In the genomic region with DNA sequence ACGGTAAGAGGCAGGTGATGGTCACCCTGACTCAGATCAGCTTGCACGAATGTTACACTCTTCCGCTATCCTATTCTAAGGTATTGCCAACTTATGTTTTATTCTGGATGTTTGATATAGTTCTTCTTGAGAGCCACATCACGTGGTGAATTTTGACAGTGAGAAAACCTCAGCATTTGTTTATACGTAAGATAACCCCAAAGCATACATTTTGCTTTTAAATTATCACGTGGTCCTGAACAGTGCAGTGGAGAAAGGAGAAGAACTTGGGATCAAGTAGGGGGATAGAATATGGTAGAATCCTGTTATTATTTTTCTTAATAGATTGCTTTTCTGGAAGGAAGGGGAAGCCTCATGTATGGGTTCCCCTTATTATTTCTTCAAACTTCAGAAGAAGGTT, we compare ENCODE assay signal across 23 cellular contexts. TPM values are rescaled to one million over a fixed set of nuclear protein-coding genes. Genes with fewer than 3 reads are reported as not detected.
DNase-seq lines count a peak whose midpoint lies in the region; ATAC-seq, FAIRE-seq and TF ChIP-seq lines count a peak whose summit lies in the region.
"Had no signal": no experiment of that assay in that cellular context is flagged by ENCODE, and none has a peak within 500 bp of the region (broad histone marks: within the 10 kb centered on the region; RNA-seq: fewer than 3 reads in every experiment).

No MANE protein-coding gene starts in this region.

- CTCF ChIA-PET in activated naive CD4-positive, alpha-beta T cell treated with anti-CD3 and anti-CD28 coated beads for 36 hours (lab: Charles Lee), result interaction anchor here (0.8 to 1.2 kb wide), 2 partner anchors 12 to 27 kb away, joined by 3 to 4 read pairs; no protein-coding TSS in a partner anchor
- CTCF ChIA-PET in T-cell (lab: Charles Lee), result interaction anchor here (0.5 to 1.4 kb wide), 6 partner anchors 12 to 493 kb away, joined by 3 to 5 read pairs (median 3); no protein-coding TSS in a partner anchor

- intact Hi-C loops in activated naive CD4-positive, alpha-beta T cell treated with anti-CD3 and anti-CD28 coated beads for 36 hours (cut with micrococcal nuclease), result loop anchor here (2.0 kb wide), 1 partner anchor 15 kb away; no protein-coding TSS in a partner anchor

- no peaks in the 10 kb centered on the region for H3K27me3 Mint-ChIP-seq in activated naive CD4-positive, alpha-beta T cell treated with anti-CD3 and anti-CD28 coated beads for 36 hours (ENCODE audit: low read depth)
- H3K27me3 Mint-ChIP-seq in T-cell, result no peaks in the 10 kb centered on the region
- no peaks in the 10 kb centered on the region for H3K27me3 Mint-ChIP-seq in central memory CD8-positive, alpha-beta T cell
- H3K27me3 Mint-ChIP-seq in stimulated activated memory B cell treated with anti-CD40 and anti-IgM and Interleukin-4, amounts not matched to agents 10 μg/mL and 1 μg/mL and 100 μg/mL, for 72 hours, result no peaks in the 10 kb centered on the region

- peak in 1 of 4 experiments; percentile 14 for ATAC-seq in T-cell (replicated peaks in 1 of 4)
- ATAC-seq in central memory CD8-positive, alpha-beta T cell (replicated peaks; ENCODE audit: extremely low read depth, poor library complexity, severe bottlenecking), result peak; percentile 60
- ATAC-seq in stimulated activated memory B cell treated with anti-CD40 and anti-IgM and Interleukin-4, amounts not matched to agents 10 μg/mL and 1 μg/mL and 100 μg/mL, for 72 hours, result no peak
- ATAC-seq: sciatic nerve had no signal

- POLR2A ChIA-PET in T-cell (lab: Charles Lee), result interaction anchor here in 1 of 2 donors (0.6 to 1.4 kb wide), 5 partner anchors 7 to 23 kb away, joined by 3 to 7 read pairs (median 6); no protein-coding TSS in a partner anchor

- H3K36me3 Mint-ChIP-seq in activated naive CD4-positive, alpha-beta T cell treated with anti-CD3 and anti-CD28 coated beads for 36 hours (ENCODE audit: low read depth), result peaks cover 75% of the 10 kb centered on the region
- peaks cover 75% of the 10 kb centered on the region for H3K36me3 Mint-ChIP-seq in T-cell
- H3K36me3 Mint-ChIP-seq in central memory CD8-positive, alpha-beta T cell (ENCODE audit: insufficient read depth), result peaks cover 84% of the 10 kb centered on the region
- H3K36me3 Mint-ChIP-seq in stimulated activated memory B cell treated with anti-CD40 and anti-IgM and Interleukin-4, amounts not matched to agents 10 μg/mL and 1 μg/mL and 100 μg/mL, for 72 hours, result peaks cover 73% of the 10 kb centered on the region

- TF ChIP-seq POLR2A in H54 (IDR thresholded peaks at IDR 0.05; ENCODE audit: low read depth, low read length), result no peak

- no peak for DNase-seq in activated naive CD4-positive, alpha-beta T cell treated with anti-CD3 and anti-CD28 coated beads for 36 hours
- no peak for DNase-seq in activated naive CD4-positive, alpha-beta T cell (lab: John Stamatoyannopoulos, UW)
- no peak for DNase-seq in T-cell
- DNase-seq in central memory CD8-positive, alpha-beta T cell (ENCODE audit: low spot score in 2 of 2), result no peak
- DNase-seq in NCI-H2107 treated with DMSO at 0.1 percent for 48 hours (lab: John Stamatoyannopoulos, UW; ENCODE audit: unreplicated experiment), result no peak
- no peak for DNase-seq in NCI-H1694 treated with DMSO at 0.1 percent for 48 hours (lab: John Stamatoyannopoulos, UW)
- DNase-seq in H54 (ENCODE audit: insufficient read length, low spot score), result no peak
- DNase-seq: ACHN; activated CD8-positive, alpha-beta memory T cell treated with anti-CD3 and anti-CD28 coated beads for 24 hours; dermis blood vessel endothelial cell; EL; glutamatergic neuron; mesendoderm; NCI-H1105; NCI-H2029 treated with DMSO at 0.1 percent for 48 hours; NCI-H446; Peyer's patch; SJCRH30; transverse colon had no signal

- no peak overlapping the region for H3K4me3 Mint-ChIP-seq in activated naive CD4-positive, alpha-beta T cell treated with anti-CD3 and anti-CD28 coated beads for 36 hours
- peak overlapping the region in 1 of 3 donors; percentile 25 for H3K4me3 Mint-ChIP-seq in T-cell
- peak overlapping the region; percentile 14 for H3K4me3 Mint-ChIP-seq in central memory CD8-positive, alpha-beta T cell
- no peak overlapping the region for H3K4me3 Mint-ChIP-seq in stimulated activated memory B cell treated with anti-CD40 and anti-IgM and Interleukin-4, amounts not matched to agents 10 μg/mL and 1 μg/mL and 100 μg/mL, for 72 hours
- H3K4me3 Mint-ChIP-seq: nephron had no signal

- H3K9me3 Mint-ChIP-seq in activated naive CD4-positive, alpha-beta T cell treated with anti-CD3 and anti-CD28 coated beads for 36 hours, result no peaks in the 10 kb centered on the region
- H3K9me3 Mint-ChIP-seq in T-cell, result no peaks in the 10 kb centered on the region
- no peaks in the 10 kb centered on the region for H3K9me3 Mint-ChIP-seq in central memory CD8-positive, alpha-beta T cell
- no peaks in the 10 kb centered on the region for H3K9me3 Mint-ChIP-seq in stimulated activated memory B cell treated with anti-CD40 and anti-IgM and Interleukin-4, amounts not matched to agents 10 μg/mL and 1 μg/mL and 100 μg/mL, for 72 hours
- H3K9me3 Mint-ChIP-seq: nephron had no signal

- FAIRE-seq in H54 (lab: Jason Lieb, UNC), result no peak
- FAIRE-seq: D721Med had no signal

- peaks cover 49% of the 10 kb centered on the region for H3K4me1 Mint-ChIP-seq in activated naive CD4-positive, alpha-beta T cell treated with anti-CD3 and anti-CD28 coated beads for 36 hours (ENCODE audit: low read depth)
- H3K4me1 Mint-ChIP-seq in T-cell, result peaks cover 52 to 73% (median 70%) of the 10 kb centered on the region in 3 donors
- H3K4me1 Mint-ChIP-seq in central memory CD8-positive, alpha-beta T cell, result peaks cover 41% of the 10 kb centered on the region
- H3K4me1 Mint-ChIP-seq in stimulated activated memory B cell treated with anti-CD40 and anti-IgM and Interleukin-4, amounts not matched to agents 10 μg/mL and 1 μg/mL and 100 μg/mL, for 72 hours, result peaks cover 36% of the 10 kb centered on the region
- H3K4me1 Mint-ChIP-seq: nephron had no signal

- peak overlapping the region; percentile 79 for H3K27ac Mint-ChIP-seq in activated naive CD4-positive, alpha-beta T cell treated with anti-CD3 and anti-CD28 coated beads for 36 hours
- H3K27ac Mint-ChIP-seq in T-cell, result peak overlapping the region; percentile 79 to 85
- H3K27ac Mint-ChIP-seq in central memory CD8-positive, alpha-beta T cell (ENCODE audit: low read depth), result peak overlapping the region; percentile 85
- H3K27ac Mint-ChIP-seq in stimulated activated memory B cell treated with anti-CD40 and anti-IgM and Interleukin-4, amounts not matched to agents 10 μg/mL and 1 μg/mL and 100 μg/mL, for 72 hours, result peak overlapping the region; percentile 73
- H3K27ac Mint-ChIP-seq: nephron had no signal

RNA-seq across cellular contexts. Expression of a gene that starts 16.7 kb away (rescaled TPM):
- 100 to 1,000 TPM; 360 to 370 TPM for total RNA-seq in activated naive CD4-positive, alpha-beta T cell treated with anti-CD3 and anti-CD28 coated beads for 36 hours
- total RNA-seq in T-cell, result 100 to 1,000 TPM; 230 to 292 (median 266) TPM
